In the genomic region with DNA sequence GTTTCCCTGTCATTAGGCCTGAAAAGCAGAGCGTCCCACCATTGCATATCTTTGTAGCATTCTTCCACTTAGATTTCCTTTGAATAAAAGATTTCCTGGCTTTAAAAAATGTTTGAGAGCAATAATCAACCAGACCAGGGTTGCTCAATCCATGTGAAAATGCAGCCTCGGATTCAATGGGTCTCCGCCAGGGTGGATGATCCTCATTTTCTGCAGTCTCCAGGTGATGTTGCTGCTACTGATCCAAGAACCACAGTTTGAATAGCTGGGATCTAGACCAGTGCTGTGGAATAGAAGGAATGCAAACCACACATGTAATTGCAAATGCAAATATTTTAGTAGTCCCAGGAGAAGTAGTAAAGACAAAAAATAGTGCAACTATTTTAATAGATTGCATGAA, we compare ENCODE assay signal across 30 cellular contexts.
"Had no signal": no experiment of that assay in that cellular context is flagged by ENCODE, and none has a peak within 500 bp of the region (broad histone marks: within the 10 kb centered on the region; RNA-seq: fewer than 3 reads in every experiment).

No MANE protein-coding gene starts in this region.

- H3K27me3 Mint-ChIP-seq: naive B cell; stimulated activated naive CD8-positive, alpha-beta T cell treated with anti-CD3 and anti-CD28 coated beads, Interleukin-15, Interleukin-2, amounts not matched to agents 100 ng/mL and 50 ng/mL, for 24 hours had no signal

- H2AFZ ChIP-seq: hepatocyte, neural progenitor cell had no signal

- H3K9me3 ChIP-seq: left ventricle myocardium inferior, neutrophil, ovary, prostate gland, suprapubic skin, thoracic aorta, tibial artery, upper lobe of right lung had no signal

- H3K4me1 Mint-ChIP-seq: nephron progenitor cell; neural progenitor cell; stimulated activated effector memory CD8-positive, alpha-beta T cell treated with anti-CD3 and anti-CD28 coated beads, Interleukin-12 subunit alpha, Interleukin-12 subunit beta, amount 100 ng/mL, for 72 hours had no signal

- H3K36me3 ChIP-seq: left ventricle myocardium inferior, neural progenitor cell, neutrophil, ovary, prostate gland, sigmoid colon, spleen, suprapubic skin, thoracic aorta, tibial artery, upper lobe of right lung had no signal

- H3K9ac ChIP-seq: neural progenitor cell had no signal

- FAIRE-seq: small intestine, urothelium cell line had no signal

- ATAC-seq: right cardiac atrium; stimulated activated effector memory CD8-positive, alpha-beta T cell treated with anti-CD3 and anti-CD28 coated beads, Interleukin-12 subunit alpha, Interleukin-12 subunit beta, amount 100 ng/mL, for 72 hours; upper lobe of right lung had no signal

- DNase-seq: islet precursor cell; left ventricle myocardium inferior; mesendoderm; naive B cell; natural killer cell; nephron progenitor cell; occipital lobe; ovary; posterior cingulate gyrus; retina; right cardiac atrium; sigmoid colon; small intestine; spleen; stimulated activated CD4-positive, alpha-beta T cell treated with anti-CD3 and anti-CD28 coated beads, Interleukin-4, amount 100 ng/mL, for 24 hours; stimulated activated naive CD4-positive, alpha-beta T cell; tibial artery; trophoblast cell; upper lobe of right lung had no signal

- H3K4me3 ChIP-seq: hepatocyte, left ventricle myocardium inferior, lung, neural progenitor cell, ovary, prostate gland, sigmoid colon, spleen, suprapubic skin, thoracic aorta, tibial artery, upper lobe of right lung had no signal

- H3K4me2 ChIP-seq: hepatocyte, neural progenitor cell had no signal

- H3K27ac Mint-ChIP-seq: mesothelial cell of epicardium; naive B cell; natural killer cell; nephron progenitor cell; neural progenitor cell; stimulated activated effector memory CD8-positive, alpha-beta T cell treated with anti-CD3 and anti-CD28 coated beads, Interleukin-12 subunit alpha, Interleukin-12 subunit beta, amount 100 ng/mL, for 72 hours; stimulated activated naive CD8-positive, alpha-beta T cell treated with anti-CD3 and anti-CD28 coated beads, Interleukin-15, Interleukin-2, amounts not matched to agents 100 ng/mL and 50 ng/mL, for 24 hours had no signal

- H3K79me2 ChIP-seq: hepatocyte had no signal

- H3K27ac ChIP-seq: hepatocyte, left ventricle myocardium inferior, neural progenitor cell, neutrophil, ovary, prostate gland, sigmoid colon, spleen, suprapubic skin, thoracic aorta, tibial artery, upper lobe of right lung had no signal

- H3K4me3 Mint-ChIP-seq: mesothelial cell of epicardium; naive B cell; natural killer cell; nephron progenitor cell; neural progenitor cell; stimulated activated effector memory CD8-positive, alpha-beta T cell treated with anti-CD3 and anti-CD28 coated beads, Interleukin-12 subunit alpha, Interleukin-12 subunit beta, amount 100 ng/mL, for 72 hours; stimulated activated naive CD8-positive, alpha-beta T cell treated with anti-CD3 and anti-CD28 coated beads, Interleukin-15, Interleukin-2, amounts not matched to agents 100 ng/mL and 50 ng/mL, for 24 hours had no signal

- H3K4me1 ChIP-seq: left ventricle myocardium inferior, neural progenitor cell, prostate gland, sigmoid colon, spleen, suprapubic skin, tibial artery, upper lobe of right lung had no signal

- H3K9me3 Mint-ChIP-seq: stimulated activated naive CD8-positive, alpha-beta T cell treated with anti-CD3 and anti-CD28 coated beads, Interleukin-15, Interleukin-2, amounts not matched to agents 100 ng/mL and 50 ng/mL, for 24 hours had no signal

- H3K36me3 Mint-ChIP-seq: mesothelial cell of epicardium; naive B cell; natural killer cell; neural progenitor cell; stimulated activated effector memory CD8-positive, alpha-beta T cell treated with anti-CD3 and anti-CD28 coated beads, Interleukin-12 subunit alpha, Interleukin-12 subunit beta, amount 100 ng/mL, for 72 hours had no signal

- H3K27me3 ChIP-seq: hepatocyte, neural progenitor cell, neutrophil, ovary, sigmoid colon, spleen, suprapubic skin, tibial artery, upper lobe of right lung had no signal
